Comparison of ENCODE assay signal across 1 cellular context in genomic region chr19:58397533-58398037, GRCh38.
TF ChIP-seq lines count a peak whose summit lies in the region.

No MANE protein-coding gene starts in this region.

TF ChIP-seq in GM23338, 12 proteins besides CTCF, POLR2A, EP300 and RAD21:
- TF ChIP-seq ZNF331 (CRISPR knock-in tag; IDR thresholded peaks at IDR 0.05; ENCODE audit: low read depth), result no peak
TF ChIP-seq in GM23338: peak in this region for 0.
